Comparison of ENCODE assay signal across 1 cellular context in genomic region chr18:58538604-58539386, GRCh38.
TF ChIP-seq lines count a peak whose summit lies in the region.

No MANE protein-coding gene starts in this region.

TF ChIP-seq in SK-N-SH treated with all-trans-retinoic acid at 6 μM for 48 hours, 23 proteins besides CTCF, POLR2A, EP300 and RAD21 (continued from another document):
- TF ChIP-seq ZFP30 (CRISPR knock-in tag; IDR thresholded peaks at IDR 0.05), result no peak
- TF ChIP-seq ZNF70 (CRISPR knock-in tag; IDR thresholded peaks at IDR 0.05), result no peak
- TF ChIP-seq ZNF8 (CRISPR knock-in tag; IDR thresholded peaks at IDR 0.05), result no peak
- TF ChIP-seq ISL1 (CRISPR knock-in tag; IDR thresholded peaks at IDR 0.05), result no peak
- no peak for TF ChIP-seq POU6F1 (CRISPR knock-in tag; IDR thresholded peaks at IDR 0.05; ENCODE audit: borderline replicate concordance, low read depth)
